11 cellular contexts compared by ENCODE assay signal in genomic region chr3:184815046-184815930, GRCh38. TPM values are rescaled to one million over a fixed set of nuclear protein-coding genes. Genes with fewer than 3 reads are reported as not detected.
DNase-seq lines count a peak whose midpoint lies in the region; ATAC-seq and TF ChIP-seq lines count a peak whose summit lies in the region.
"Had no signal": no experiment of that assay in that cellular context is flagged by ENCODE, and none has a peak within 500 bp of the region (broad histone marks: within the 10 kb centered on the region; RNA-seq: fewer than 3 reads in every experiment).

No MANE protein-coding gene starts in this region.

- intact Hi-C loops in activated T-helper 2 cell treated with anti-CD3 and anti-CD28 coated beads, Interferon-gamma antibody, Interleukin-2, Interleukin-4, amounts not matched to agents 10 μg/mL and 5 μg/mL and 100 μg/mL, durations not matched to agents 14 hours and 24 hours and 36 hours (cut with micrococcal nuclease) = loop anchor here (10.0 kb wide), 1 partner anchor 140 kb away; no protein-coding TSS in a partner anchor

- no peaks in the 10 kb centered on the region for H3K4me1 ChIP-seq in foreskin keratinocyte

- H3K4me1 Mint-ChIP-seq in activated T-helper 2 cell treated with anti-CD3 and anti-CD28 coated beads, Interferon-gamma antibody, Interleukin-2, Interleukin-4, amounts not matched to agents 10 μg/mL and 5 μg/mL and 100 μg/mL, durations not matched to agents 14 hours and 24 hours and 36 hours (ENCODE audit: low read depth) = peaks cover 63% of the 10 kb centered on the region

- no peaks in the 10 kb centered on the region for H3K9me3 Mint-ChIP-seq in activated T-helper 2 cell treated with anti-CD3 and anti-CD28 coated beads, Interferon-gamma antibody, Interleukin-2, Interleukin-4, amounts not matched to agents 10 μg/mL and 5 μg/mL and 100 μg/mL, durations not matched to agents 14 hours and 24 hours and 36 hours

- no peak for TF ChIP-seq CTCF in foreskin keratinocyte (conservative IDR thresholded peaks at IDR 0.05)

- H3K27me3 ChIP-seq in foreskin keratinocyte = no peaks in the 10 kb centered on the region

- H3K36me3 Mint-ChIP-seq in activated T-helper 2 cell treated with anti-CD3 and anti-CD28 coated beads, Interferon-gamma antibody, Interleukin-2, Interleukin-4, amounts not matched to agents 10 μg/mL and 5 μg/mL and 100 μg/mL, durations not matched to agents 14 hours and 24 hours and 36 hours (ENCODE audit: low read depth) = peaks cover 22% of the 10 kb centered on the region

- no peak overlapping the region for H3K4me3 Mint-ChIP-seq in activated T-helper 2 cell treated with anti-CD3 and anti-CD28 coated beads, Interferon-gamma antibody, Interleukin-2, Interleukin-4, amounts not matched to agents 10 μg/mL and 5 μg/mL and 100 μg/mL, durations not matched to agents 14 hours and 24 hours and 36 hours (ENCODE audit: low read depth)

- peak; percentile 19 for DNase-seq in AG20443 (ENCODE audit: low spot score)
- DNase-seq in H4 (ENCODE audit: low spot score) = peak; percentile 96
- DNase-seq in activated T-helper 2 cell treated with anti-CD3 and anti-CD28 coated beads, Interferon-gamma antibody, Interleukin-2, Interleukin-4, amounts not matched to agents 10 μg/mL and 5 μg/mL and 100 μg/mL, durations not matched to agents 14 hours and 24 hours and 36 hours (ENCODE audit: low spot score) = no peak
- no peak for DNase-seq in foreskin keratinocyte
- DNase-seq in NCI-H1048 (lab: John Stamatoyannopoulos, UW) = no peak
- DNase-seq: hypothalamus, mucosa of descending colon, NCI-H1105 had no signal

- H3K27ac ChIP-seq in foreskin keratinocyte = no peak overlapping the region

- H3K27me3 Mint-ChIP-seq in activated T-helper 2 cell treated with anti-CD3 and anti-CD28 coated beads, Interferon-gamma antibody, Interleukin-2, Interleukin-4, amounts not matched to agents 10 μg/mL and 5 μg/mL and 100 μg/mL, durations not matched to agents 14 hours and 24 hours and 36 hours (ENCODE audit: low read depth) = no peaks in the 10 kb centered on the region

- peak overlapping the region; percentile 52 for H3K27ac Mint-ChIP-seq in activated T-helper 2 cell treated with anti-CD3 and anti-CD28 coated beads, Interferon-gamma antibody, Interleukin-2, Interleukin-4, amounts not matched to agents 10 μg/mL and 5 μg/mL and 100 μg/mL, durations not matched to agents 14 hours and 24 hours and 36 hours

- ATAC-seq in foreskin keratinocyte (peak; percentile 8), HG02970 (IDR thresholded peaks at IDR 0.05; ENCODE audit: low FRiP score, unreplicated experiment) (no peak), HG03196 (IDR thresholded peaks at IDR 0.05; ENCODE audit: unreplicated experiment) (no peak), GM18511 (IDR thresholded peaks at IDR 0.05; ENCODE audit: unreplicated experiment) (no peak)
- ATAC-seq: mucosa of descending colon had no signal

RNA-seq across cellular contexts. Expression of gene VPS8, which starts 3.3 kb away (rescaled TPM):
- 37.8 and 47.1 TPM in 2 replicates for total RNA-seq in H4 (2014; rRNA removed; shearing (Covaris generic))
- total RNA-seq in activated T-helper 2 cell treated with anti-CD3 and anti-CD28 coated beads, Interferon-gamma antibody, Interleukin-2, Interleukin-4, amounts not matched to agents 10 μg/mL and 5 μg/mL and 100 μg/mL, durations not matched to agents 14 hours and 24 hours and 36 hours = 36.6 and 40.1 TPM in 2 replicates
- total RNA-seq in foreskin keratinocyte = 21.4 and 22.9 TPM in 2 replicates
- polyA plus RNA-seq in foreskin keratinocyte = 6.4 and 6.8 TPM in 2 replicates

Comparison
In these comparisons a context has a peak if more than half of its experiments do, and no peak if none do; other contexts are left out.
1. DNase-seq: peak in AG20443 (single experiment) and H4 (single experiment); none in activated T-helper 2 cell treated with anti-CD3 and anti-CD28 coated beads, Interferon-gamma antibody, Interleukin-2, Interleukin-4, amounts not matched to agents 10 μg/mL and 5 μg/mL and 100 μg/mL, durations not matched to agents 14 hours and 24 hours and 36 hours (single experiment), foreskin keratinocyte (0 of 2) and NCI-H1048 (single experiment).